Comparison of ENCODE assay signal across 21 cellular contexts in genomic region chr4:67292045-67292444, GRCh38.
"Had no signal": no experiment of that assay in that cellular context is flagged by ENCODE, and none has a peak within 500 bp of the region (broad histone marks: within the 10 kb centered on the region; RNA-seq: fewer than 3 reads in every experiment).

No MANE protein-coding gene starts in this region.

- H3K36me3 Mint-ChIP-seq: natural killer cell; stimulated activated effector memory CD8-positive, alpha-beta T cell treated with anti-CD3 and anti-CD28 coated beads, Interleukin-12 subunit alpha, Interleukin-12 subunit beta, amount 100 ng/mL, for 72 hours had no signal

- ATAC-seq: effector memory CD8-positive, alpha-beta T cell; gastroesophageal sphincter; left lobe of liver; natural killer cell; right lobe of liver; stimulated activated effector memory CD8-positive, alpha-beta T cell treated with anti-CD3 and anti-CD28 coated beads, Interleukin-12 subunit alpha, Interleukin-12 subunit beta, amount 100 ng/mL, for 72 hours; stimulated activated naive CD8-positive, alpha-beta T cell treated with anti-CD3 and anti-CD28 coated beads, Interleukin-15, Interleukin-2, amounts not matched to agents 100 U/mL and 50 U/mL, for 24 hours had no signal

- H2AFZ ChIP-seq: parathyroid adenoma had no signal

- H3K27me3 Mint-ChIP-seq: dendritic cell treated with granulocyte-macrophage colony-stimulating factor and Interleukin-4, amounts not matched to agents 40 ng/mL and 50 ng/mL, for 4 days; effector memory CD8-positive, alpha-beta T cell had no signal

- H3K9me3 ChIP-seq: prostate gland, right lobe of liver, suprapubic skin, thyroid gland, upper lobe of left lung, vagina had no signal

- H3K4me3 ChIP-seq: esophagus muscularis mucosa, gastroesophageal sphincter, prostate gland, right lobe of liver, suprapubic skin, thyroid gland, upper lobe of left lung, vagina had no signal

- H3K4me3 Mint-ChIP-seq: dendritic cell treated with granulocyte-macrophage colony-stimulating factor and Interleukin-4, amounts not matched to agents 40 ng/mL and 50 ng/mL, for 4 days; effector memory CD8-positive, alpha-beta T cell; natural killer cell; stimulated activated effector memory CD8-positive, alpha-beta T cell treated with anti-CD3 and anti-CD28 coated beads, Interleukin-12 subunit alpha, Interleukin-12 subunit beta, amount 100 ng/mL, for 72 hours had no signal

- H3K27ac ChIP-seq: epithelial cell of prostate, esophagus muscularis mucosa, gastroesophageal sphincter, parathyroid adenoma, prostate gland, right lobe of liver, suprapubic skin, thyroid gland, upper lobe of left lung, vagina had no signal

- H3K27me3 ChIP-seq: esophagus muscularis mucosa, gastroesophageal sphincter, right lobe of liver, suprapubic skin, thyroid gland, upper lobe of left lung, vagina had no signal

- DNase-seq: effector memory CD8-positive, alpha-beta T cell; glutamatergic neuron; islet precursor cell; natural killer cell; occipital lobe; right lobe of liver; stimulated activated CD4-positive, alpha-beta T cell treated with anti-CD3 and anti-CD28 coated beads, Interleukin-4, amount 100 ng/mL, for 1 hour; stimulated activated CD8-positive, alpha-beta memory T cell treated with anti-CD3 and anti-CD28 coated beads, Interleukin-4, amount 100 ng/mL, for 48 hours; stimulated activated naive CD8-positive, alpha-beta T cell treated with anti-CD3 and anti-CD28 coated beads, Interleukin-15, Interleukin-2, amounts not matched to agents 100 U/mL and 50 U/mL, for 24 hours; thyroid gland; upper lobe of left lung had no signal

- H3K4me1 Mint-ChIP-seq: natural killer cell; stimulated activated effector memory CD8-positive, alpha-beta T cell treated with anti-CD3 and anti-CD28 coated beads, Interleukin-12 subunit alpha, Interleukin-12 subunit beta, amount 100 ng/mL, for 72 hours had no signal

- H3K4me1 ChIP-seq: esophagus muscularis mucosa, gastroesophageal sphincter, parathyroid adenoma, prostate gland, right lobe of liver, thyroid gland, upper lobe of left lung, vagina had no signal

- H3K36me3 ChIP-seq: esophagus muscularis mucosa, gastroesophageal sphincter, prostate gland, right lobe of liver, suprapubic skin, thyroid gland, upper lobe of left lung, vagina had no signal

- H3K27ac Mint-ChIP-seq: dendritic cell treated with granulocyte-macrophage colony-stimulating factor and Interleukin-4, amounts not matched to agents 40 ng/mL and 50 ng/mL, for 4 days; effector memory CD8-positive, alpha-beta T cell; natural killer cell; stimulated activated effector memory CD8-positive, alpha-beta T cell treated with anti-CD3 and anti-CD28 coated beads, Interleukin-12 subunit alpha, Interleukin-12 subunit beta, amount 100 ng/mL, for 72 hours had no signal

- H3K9me3 Mint-ChIP-seq: dendritic cell treated with granulocyte-macrophage colony-stimulating factor and Interleukin-4, amounts not matched to agents 40 ng/mL and 50 ng/mL, for 4 days; natural killer cell; stimulated activated effector memory CD8-positive, alpha-beta T cell treated with anti-CD3 and anti-CD28 coated beads, Interleukin-12 subunit alpha, Interleukin-12 subunit beta, amount 100 ng/mL, for 72 hours had no signal

- H3K79me2 ChIP-seq: parathyroid adenoma had no signal

- H3K9ac ChIP-seq: parathyroid adenoma had no signal
